33 cellular contexts compared by ENCODE assay signal in the genomic region with DNA sequence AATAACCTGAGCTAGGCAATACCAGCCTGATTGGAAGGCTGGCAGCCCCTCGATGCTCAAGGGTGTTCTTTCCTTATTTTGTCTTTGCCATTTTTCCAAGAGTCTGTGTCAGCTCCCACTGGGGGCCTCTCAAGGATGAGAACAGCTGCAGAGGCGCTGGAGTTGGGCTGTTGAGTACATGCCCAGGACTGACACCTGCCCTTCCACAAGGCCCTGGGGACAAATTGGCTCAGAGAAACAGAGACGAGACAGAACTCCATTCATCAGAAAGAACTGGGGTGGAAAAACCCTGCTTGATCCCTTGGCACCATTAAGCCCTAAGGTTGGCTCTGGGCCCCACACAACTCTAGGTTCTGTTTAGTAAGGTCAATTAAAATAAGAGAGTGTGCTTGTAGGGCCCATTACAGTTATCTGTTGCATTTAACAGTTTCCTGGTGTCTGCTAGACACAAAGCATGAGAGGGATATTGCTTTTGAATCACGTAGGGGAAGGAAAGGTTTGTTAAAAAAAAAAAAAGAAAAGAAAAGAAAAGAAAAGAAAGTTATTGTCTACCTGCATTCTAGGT.
DNase-seq lines count a peak whose midpoint lies in the region; FAIRE-seq and TF ChIP-seq lines count a peak whose summit lies in the region.
"Had no signal": no experiment of that assay in that cellular context is flagged by ENCODE, and none has a peak within 500 bp of the region (broad histone marks: within the 10 kb centered on the region; RNA-seq: fewer than 3 reads in every experiment).

No MANE protein-coding gene starts in this region.

- H2BK120ac ChIP-seq in mesenchymal stem cell (ENCODE audit: low read depth, low read length), result no peak overlapping the region

- peak overlapping the region in 1 of 3 experiments; percentile 38 for H3K4me3 Mint-ChIP-seq in nephron
- H3K4me3 Mint-ChIP-seq: activated CD4-positive, alpha-beta T cell treated with anti-CD3 and anti-CD28 coated beads for 36 hours; activated CD8-positive, alpha-beta T cell treated with anti-CD3 and anti-CD28 coated beads for 36 hours; activated T-helper 1 cell treated with anti-CD3 and anti-CD28 coated beads, Interleukin-12 subunit alpha, Interleukin-12 subunit beta, Interleukin-2, Interleukin-4 antibody, amounts not matched to agents 30 ng/mL and 10 ng/mL and 1 ng/mL, durations not matched to agents 14 hours and 24 hours and 36 hours; naive thymus-derived CD8-positive, alpha-beta T cell; stimulated activated naive B cell treated with anti-CD40 and anti-IgM and Interleukin-4, amounts not matched to agents 10 μg/mL and 1 μg/mL and 100 μg/mL, for 72 hours; T-helper 2 cell treated with Interferon-gamma antibody and Interleukin-4, amounts not matched to agents 5 μg/mL and 100 μg/mL, for 36 hours had no signal

- no peak overlapping the region for H2BK12ac ChIP-seq in mesenchymal stem cell (ENCODE audit: low read length in 2 of 2)

- no peak overlapping the region for H2BK5ac ChIP-seq in mesenchymal stem cell (ENCODE audit: low read depth, low read length, poor library complexity, severe bottlenecking)

- no peaks in the 10 kb centered on the region for H3K79me1 ChIP-seq in mesenchymal stem cell (replicated peaks; ENCODE audit: low read length, poor library complexity, severe bottlenecking)

- H3K27me3 Mint-ChIP-seq in nephron (ENCODE audit: low read depth), result no peaks in the 10 kb centered on the region
- H3K27me3 Mint-ChIP-seq: activated CD4-positive, alpha-beta T cell treated with anti-CD3 and anti-CD28 coated beads for 36 hours; activated CD8-positive, alpha-beta T cell treated with anti-CD3 and anti-CD28 coated beads for 36 hours; stimulated activated naive B cell treated with anti-CD40 and anti-IgM and Interleukin-4, amounts not matched to agents 10 μg/mL and 1 μg/mL and 100 μg/mL, for 72 hours had no signal

- H3K4ac ChIP-seq in mesenchymal stem cell (ENCODE audit: low read depth in 1 of 2, low read length in 2 of 2), result no peak overlapping the region

- H3K9me3 ChIP-seq in mesenchymal stem cell (ENCODE audit: control insufficient read depth, low read length), result peaks cover 3% of the 10 kb centered on the region

- peaks cover 0 to 29% of the 10 kb centered on the region in 2 experiments for H3K27me3 ChIP-seq in mesenchymal stem cell (ENCODE audit: control insufficient read depth in 1 of 2, insufficient read depth in 1 of 2, low read length in 2 of 2)
- H3K27me3 ChIP-seq: brain microvascular endothelial cell had no signal

- FAIRE-seq in RCC 7860 (lab: Jason Lieb, UNC), result no peak
- FAIRE-seq: HepG2, keratinocyte, small intestine had no signal

- no peak overlapping the region for H2AK5ac ChIP-seq in mesenchymal stem cell (ENCODE audit: low read length, severe bottlenecking)

- peak overlapping the region; percentile 45 to 74 (median 68) for H3K27ac Mint-ChIP-seq in nephron
- H3K27ac Mint-ChIP-seq: activated CD4-positive, alpha-beta T cell treated with anti-CD3 and anti-CD28 coated beads for 36 hours; activated CD8-positive, alpha-beta T cell treated with anti-CD3 and anti-CD28 coated beads for 36 hours; activated T-helper 1 cell treated with anti-CD3 and anti-CD28 coated beads, Interleukin-12 subunit alpha, Interleukin-12 subunit beta, Interleukin-2, Interleukin-4 antibody, amounts not matched to agents 30 ng/mL and 10 ng/mL and 1 ng/mL, durations not matched to agents 14 hours and 24 hours and 36 hours; naive thymus-derived CD8-positive, alpha-beta T cell; stimulated activated naive B cell treated with anti-CD40 and anti-IgM and Interleukin-4, amounts not matched to agents 10 μg/mL and 1 μg/mL and 100 μg/mL, for 72 hours; T-helper 2 cell treated with Interferon-gamma antibody and Interleukin-4, amounts not matched to agents 5 μg/mL and 100 μg/mL, for 36 hours had no signal

- H4K8ac ChIP-seq in mesenchymal stem cell (ENCODE audit: low read length), result no peak overlapping the region

- H3K4me2 ChIP-seq in mesenchymal stem cell (ENCODE audit: low read length, poor library complexity, severe bottlenecking), result no peak overlapping the region
- H3K4me2 ChIP-seq: PC-9 had no signal

- no peak overlapping the region for H3K4me3 ChIP-seq in mesenchymal stem cell (ENCODE audit: insufficient read depth in 1 of 2, low read depth in 1 of 2, low read length in 2 of 2)
- H3K4me3 ChIP-seq: heart right ventricle, PC-9 had no signal

- H3K4me1 Mint-ChIP-seq in nephron, result peaks cover 45% of the 10 kb centered on the region
- H3K4me1 Mint-ChIP-seq: activated CD4-positive, alpha-beta T cell treated with anti-CD3 and anti-CD28 coated beads for 36 hours; naive thymus-derived CD8-positive, alpha-beta T cell; stimulated activated naive B cell treated with anti-CD40 and anti-IgM and Interleukin-4, amounts not matched to agents 10 μg/mL and 1 μg/mL and 100 μg/mL, for 72 hours had no signal

- no peak overlapping the region for H2BK15ac ChIP-seq in mesenchymal stem cell (ENCODE audit: low read depth, poor library complexity, severe bottlenecking)

- no peak overlapping the region for H2AFZ ChIP-seq in mesenchymal stem cell (ENCODE audit: low read depth, low read length)
- H2AFZ ChIP-seq: PC-9 had no signal

- H3K9ac ChIP-seq in mesenchymal stem cell (ENCODE audit: low read length), result no peak overlapping the region

- WGBS in mesenchymal stem cell, result 65% methylated on average over 4 of the region's 4 CpGs

- H3K36me3 ChIP-seq in mesenchymal stem cell (ENCODE audit: control insufficient read depth in 1 of 2, insufficient read depth in 2 of 2, low read depth in 1 of 2, low read length in 2 of 2), result no peaks in the 10 kb centered on the region
- H3K36me3 ChIP-seq: brain microvascular endothelial cell, heart right ventricle had no signal

- no peak overlapping the region for H3K18ac ChIP-seq in mesenchymal stem cell (ENCODE audit: low read depth in 1 of 2, low read length in 2 of 2)

- no peak overlapping the region for H3K23ac ChIP-seq in mesenchymal stem cell (ENCODE audit: low read length in 2 of 2)

- H3K36me3 Mint-ChIP-seq in nephron (ENCODE audit: low read depth), result peaks cover 10% of the 10 kb centered on the region
- H3K36me3 Mint-ChIP-seq: stimulated activated naive B cell treated with anti-CD40 and anti-IgM and Interleukin-4, amounts not matched to agents 10 μg/mL and 1 μg/mL and 100 μg/mL, for 72 hours had no signal

- H3K4me1 ChIP-seq in mesenchymal stem cell (ENCODE audit: control insufficient read depth, insufficient read depth, low read depth, low read length), result no peaks in the 10 kb centered on the region

- DNase-seq in DMS79 treated with DMSO at 0.1 percent for 48 hours (lab: John Stamatoyannopoulos, UW), result peak; percentile 82
- DNase-seq in NCI-H1105 treated with DMSO at 0.1 percent for 48 hours (lab: John Stamatoyannopoulos, UW), result peak; percentile 86
- peak; percentile 81 for DNase-seq in NCI-H2171 treated with DMSO at 0.1 percent for 48 hours (lab: John Stamatoyannopoulos, UW)
- DNase-seq in medulla oblongata (ENCODE audit: extremely low spot score), result no peak
- DNase-seq in RCC 7860 (ENCODE audit: low spot score), result no peak
- DNase-seq in mesenchymal stem cell, result no peak
- DNase-seq: activated CD4-positive, alpha-beta T cell treated with anti-CD3 and anti-CD28 coated beads for 36 hours; activated CD8-positive, alpha-beta memory T cell treated with anti-CD3 and anti-CD28 coated beads, Interleukin-2, amount 50 U/mL, for 48 hours; activated CD8-positive, alpha-beta T cell treated with anti-CD3 and anti-CD28 coated beads for 36 hours; activated naive CD4-positive, alpha-beta T cell treated with anti-CD3 and anti-CD28 coated beads, Interleukin-2, amount 50 U/mL, for 16 hours; brain microvascular endothelial cell; cerebellar nuclear complex; COR-L47; dermis blood vessel endothelial cell; HCEC 1CT; Karpas-422; naive thymus-derived CD8-positive, alpha-beta T cell; NCI-H2081 treated with DMSO at 0.1 percent for 48 hours; NCI-H510A treated with DMSO at 0.1 percent for 48 hours; occipital lobe; PC-9; SHP77; small intestine; stimulated activated naive B cell treated with anti-CD40 and anti-IgM and Interleukin-4, amounts not matched to agents 10 μg/mL and 1 μg/mL and 100 μg/mL, for 72 hours; substantia nigra; trophoblast cell had no signal

- no peak overlapping the region for H3K27ac ChIP-seq in mesenchymal stem cell (ENCODE audit: low read length, poor library complexity, severe bottlenecking)
- H3K27ac ChIP-seq: brain microvascular endothelial cell, C4-2B, heart right ventricle, PC-9 had no signal

- peaks cover 14% of the 10 kb centered on the region for H3K9me3 Mint-ChIP-seq in nephron
- H3K9me3 Mint-ChIP-seq: activated T-helper 1 cell treated with anti-CD3 and anti-CD28 coated beads, Interleukin-12 subunit alpha, Interleukin-12 subunit beta, Interleukin-2, Interleukin-4 antibody, amounts not matched to agents 30 ng/mL and 10 ng/mL and 1 ng/mL, durations not matched to agents 14 hours and 24 hours and 36 hours; T-helper 2 cell treated with Interferon-gamma antibody and Interleukin-4, amounts not matched to agents 5 μg/mL and 100 μg/mL, for 36 hours had no signal

- no peak overlapping the region for H3K14ac ChIP-seq in mesenchymal stem cell (ENCODE audit: low read length in 2 of 2)

- H4K91ac ChIP-seq in mesenchymal stem cell (ENCODE audit: low read length), result no peak overlapping the region

- TF ChIP-seq CTCF in nephron (IDR thresholded peaks at IDR 0.05; ENCODE audit: unreplicated experiment in 3 of 3), result no peak

Comparison
In these comparisons a context has a peak if more than half of its experiments do, and no peak if none do; other contexts are left out.
1. DNase-seq: peak in DMS79 treated with DMSO at 0.1 percent for 48 hours (single experiment), NCI-H1105 treated with DMSO at 0.1 percent for 48 hours (single experiment) and NCI-H2171 treated with DMSO at 0.1 percent for 48 hours (single experiment); none in medulla oblongata (single experiment), RCC 7860 (single experiment) and mesenchymal stem cell (single experiment).